23 cellular contexts compared by ENCODE assay signal in genomic region chr1:227907439-227908015, GRCh38. TPM values are rescaled to one million over a fixed set of nuclear protein-coding genes. Genes with fewer than 3 reads are reported as not detected.
DNase-seq lines count a peak whose midpoint lies in the region; ATAC-seq and TF ChIP-seq lines count a peak whose summit lies in the region.
"Had no signal": no experiment of that assay in that cellular context is flagged by ENCODE, and none has a peak within 500 bp of the region (broad histone marks: within the 10 kb centered on the region; RNA-seq: fewer than 3 reads in every experiment).

No MANE protein-coding gene starts in this region.

- H3K36me3 Mint-ChIP-seq in T-helper 17 cell (ENCODE audit: low read depth), result no peaks in the 10 kb centered on the region
- no peaks in the 10 kb centered on the region for H3K36me3 Mint-ChIP-seq in type B pancreatic cell
- H3K36me3 Mint-ChIP-seq: CD4-positive, alpha-beta memory T cell had no signal

- no peaks in the 10 kb centered on the region for H3K4me1 ChIP-seq in HEK293 (ENCODE audit: control insufficient read depth, insufficient read depth, low read length)
- H3K4me1 ChIP-seq: A549 had no signal

- peaks cover 3% of the 10 kb centered on the region for H3K4me1 Mint-ChIP-seq in T-helper 17 cell
- peaks cover 30% of the 10 kb centered on the region for H3K4me1 Mint-ChIP-seq in type B pancreatic cell (ENCODE audit: unreplicated experiment)

- no peaks in the 10 kb centered on the region; the same call in 1 of the 2 replicates for H3K9me3 ChIP-seq in HEK293 (ENCODE audit: control insufficient read depth, insufficient read depth, low read depth, low read length)
- H3K9me3 ChIP-seq in T-helper 17 cell (ENCODE audit: control insufficient read depth, low read length, poor library complexity, severe bottlenecking), result no peaks in the 10 kb centered on the region
- H3K9me3 ChIP-seq: A549 had no signal

- no peak overlapping the region for H3K4me3 ChIP-seq in HEK293 (ENCODE audit: low read depth, low read length)
- H3K4me3 ChIP-seq: A549 had no signal

- TF ChIP-seq CTCF in HEK293 (tag by site-specific recombination; IDR thresholded peaks at IDR 0.05), result no peak
- TF ChIP-seq CTCF in type B pancreatic cell (conservative IDR thresholded peaks at IDR 0.05), result no peak

- intact Hi-C loops in left colon (cut with DNase I, micrococcal nuclease) (no loop called here), head of caudate nucleus (cut with DNase I) (no loop called here)

- ATAC-seq in T-helper 17 cell (no peak), left colon (peak; percentile 81), HG03108 (IDR thresholded peaks at IDR 0.05; ENCODE audit: unreplicated experiment) (no peak), GM18867 (IDR thresholded peaks at IDR 0.05; ENCODE audit: unreplicated experiment) (no peak)
- ATAC-seq: A549, HCT116 had no signal

- no peak overlapping the region for H3K27ac ChIP-seq in HEK293 (ENCODE audit: extremely low read depth, low read depth, low read length)
- H3K27ac ChIP-seq: A549 had no signal

- no peaks in the 10 kb centered on the region for H3K36me3 ChIP-seq in HEK293 (ENCODE audit: control insufficient read depth in 2 of 2, insufficient read depth in 1 of 2, low read length in 2 of 2)

- H3K4me3 Mint-ChIP-seq in T-helper 17 cell (no peak overlapping the region), type B pancreatic cell (no peak overlapping the region)
- H3K4me3 Mint-ChIP-seq: CD4-positive, alpha-beta memory T cell had no signal

- H3K27ac Mint-ChIP-seq in T-helper 17 cell (peak overlapping the region; percentile 63), type B pancreatic cell (peak overlapping the region; percentile 68)

- H3K27me3 Mint-ChIP-seq in T-helper 17 cell, result no peaks in the 10 kb centered on the region
- no peaks in the 10 kb centered on the region for H3K27me3 Mint-ChIP-seq in type B pancreatic cell
- H3K27me3 Mint-ChIP-seq: CD4-positive, alpha-beta memory T cell had no signal

- DNase-seq in T-helper 17 cell (no peak), left colon (peak; percentile 31 to 44), type B pancreatic cell (ENCODE audit: extremely low spot score, unreplicated experiment) (no peak), head of caudate nucleus (no peak)
- DNase-seq: C1 segment of cervical spinal cord; CD4-positive, alpha-beta memory T cell; COR-L47; GOT3; KBM-7; MV-4-11; NCI-H1105; NCI-H146; NCI-H1930; NCI-H2107; NCI-H446 treated with DMSO at 0.1 percent for 48 hours; RPMI8226; SHP77 had no signal

- CTCF ChIA-PET in HEK293 (lab: Yijun Ruan, JAX), result no interaction called here

- no peaks in the 10 kb centered on the region for H3K9me3 Mint-ChIP-seq in type B pancreatic cell
- H3K9me3 Mint-ChIP-seq: CD4-positive, alpha-beta memory T cell had no signal

- POLR2A ChIA-PET in HEK293 (lab: Yijun Ruan, JAX), result no interaction called here

TF ChIP-seq in HEK293, 187 proteins besides CTCF, POLR2A, EP300 and RAD21:
- TF ChIP-seq ZIC2 (tag by site-specific recombination; IDR thresholded peaks at IDR 0.05) (peak; percentile 28; the same call in 1 of the 2 replicates), FEZF1 (tag by site-specific recombination; IDR thresholded peaks at IDR 0.05) (no peak)

RNA-seq across cellular contexts. Expression of gene WNT9A, which starts 40.2 kb away (rescaled TPM):
- under 1 TPM; 0.10 to 0.18 TPM for total RNA-seq in T-helper 17 cell
- 1 to 10 TPM; 2.2 to 2.6 TPM for total RNA-seq in left colon
- total RNA-seq in type B pancreatic cell (ENCODE audit: low replicate concordance), result 3.0 and 4.3 TPM in 2 replicates
- total RNA-seq: SK-MEL-5 had no signal

Comparison
In these comparisons a context has a peak if more than half of its experiments do, and no peak if none do; other contexts are left out.
1. DNase-seq: peak in left colon (2 of 2); none in T-helper 17 cell (0 of 3), type B pancreatic cell (single experiment) and head of caudate nucleus (0 of 42).